8 cellular contexts compared by ENCODE assay signal in genomic region chr17:57783338-57783742, GRCh38. TPM values are rescaled to one million over a fixed set of nuclear protein-coding genes. Genes with fewer than 3 reads are reported as not detected.
DNase-seq lines count a peak whose midpoint lies in the region; ATAC-seq, FAIRE-seq and TF ChIP-seq lines count a peak whose summit lies in the region.

No MANE protein-coding gene starts in this region.

- no peak overlapping the region for H3K4me3 Mint-ChIP-seq in T-helper 17 cell

- H3K4me3 ChIP-seq in adrenal gland (peak overlapping the region in 1 of 4 donors; percentile 22), small intestine (ENCODE audit: low read depth in 1 of 2, low read length in 2 of 2) (no peak overlapping the region)

- TF ChIP-seq POLR2A in adrenal gland (IDR thresholded peaks at IDR 0.05): no peak

- H3K4me1 ChIP-seq in adrenal gland (replicated peaks in 1 of 2) (peaks cover 6 to 27% of the 10 kb centered on the region in 2 donors), small intestine (ENCODE audit: control insufficient read depth in 2 of 2, insufficient read depth in 1 of 2, low read depth in 1 of 2, low read length in 1 of 2) (peaks cover 0 to 4% of the 10 kb centered on the region in 2 donors)

- peak; percentile 89 for TF ChIP-seq CTCF in GM10266 (IDR thresholded peaks at IDR 0.05; ENCODE audit: control insufficient read depth, insufficient read depth, low read depth, missing control alignments)
- peak; percentile 59 to 89 (median 82) for TF ChIP-seq CTCF in adrenal gland (IDR thresholded peaks at IDR 0.05)

- H3K27me3 Mint-ChIP-seq in T-helper 17 cell: peaks cover 13% of the 10 kb centered on the region

- no peak for FAIRE-seq in small intestine (lab: Jason Lieb, UNC)

- H3K27me3 ChIP-seq in adrenal gland: no peaks in the 10 kb centered on the region
- H3K27me3 ChIP-seq in small intestine (ENCODE audit: control insufficient read depth in 2 of 2, insufficient read depth in 2 of 2, low read length in 2 of 2): peaks cover 0 to 2% of the 10 kb centered on the region in 2 donors

- WGBS in adrenal gland, 4 donors: 9 to 83% (median 27%) methylated on average over 2 to 25 of the region's 25 CpGs
- 5 to 10% (median 9%) methylated on average over 24 to 25 of the region's 25 CpGs for WGBS in small intestine, 3 donors

- peak; percentile 76 for DNase-seq in GM10266 (ENCODE audit: extremely low spot score)
- peak; percentile 17 for DNase-seq in NCI-H128 (lab: John Stamatoyannopoulos, UW; ENCODE audit: unreplicated experiment)
- peak; percentile 42 to 68 (median 57) for DNase-seq in T-helper 17 cell
- peak; percentile 64 to 88 (median 81) for DNase-seq in adrenal gland
- DNase-seq in hepatic stellate cell (ENCODE audit: low spot score): peak; percentile 19
- DNase-seq in small intestine: peak; percentile 38
- DNase-seq in cortex of kidney (lab: John Stamatoyannopoulos, UW): no peak

- intact Hi-C loops in adrenal gland (cut with DNase I): no loop called here

- H3K36me3 ChIP-seq in adrenal gland (replicated peaks in 1 of 2): no peaks in the 10 kb centered on the region
- no peaks in the 10 kb centered on the region for H3K36me3 ChIP-seq in small intestine (ENCODE audit: control insufficient read depth in 2 of 2, insufficient read depth in 2 of 2, low read length in 2 of 2)

- ATAC-seq in T-helper 17 cell (peak; percentile 86), HG03439 (IDR thresholded peaks at IDR 0.05; ENCODE audit: unreplicated experiment) (no peak)

- H3K27ac ChIP-seq in adrenal gland: no peak overlapping the region
- no peak overlapping the region for H3K27ac ChIP-seq in small intestine (ENCODE audit: low read depth in 1 of 2, low read length in 1 of 2)

- H3K27ac Mint-ChIP-seq in T-helper 17 cell: no peak overlapping the region

- H3K4me1 Mint-ChIP-seq in T-helper 17 cell: peaks cover 2% of the 10 kb centered on the region

- H3K9me3 ChIP-seq in T-helper 17 cell (ENCODE audit: control insufficient read depth, low read length, poor library complexity, severe bottlenecking) (no peaks in the 10 kb centered on the region), adrenal gland (replicated peaks in 1 of 3) (no peaks in the 10 kb centered on the region), small intestine (ENCODE audit: control insufficient read depth, low read depth) (no peaks in the 10 kb centered on the region)

- H3K36me3 Mint-ChIP-seq in T-helper 17 cell (ENCODE audit: low read depth): no peaks in the 10 kb centered on the region

RNA-seq across cellular contexts. Expression of gene CCDC182, which starts 38.2 kb away (rescaled TPM):
- total RNA-seq in T-helper 17 cell: not detected
- not detected for total RNA-seq in adrenal gland
- polyA plus RNA-seq in adrenal gland: not detected
- polyA plus RNA-seq in small intestine: not detected
